2 cellular contexts compared by ENCODE assay signal in genomic region chr17:6413073-6413472, GRCh38.
TF ChIP-seq lines count a peak whose summit lies in the region.

No MANE protein-coding gene starts in this region.

TF ChIP-seq in WTC11, 78 proteins besides CTCF, POLR2A, EP300 and RAD21 (continued from another document):
- TF ChIP-seq E2F4 (CRISPR knock-in tag; IDR thresholded peaks at IDR 0.05; ENCODE audit: borderline replicate concordance, low read depth), result no peak

TF ChIP-seq in HepG2, 621 proteins besides CTCF, POLR2A, EP300 and RAD21 (continued from another document):
- TF ChIP-seq, protein P1, sequence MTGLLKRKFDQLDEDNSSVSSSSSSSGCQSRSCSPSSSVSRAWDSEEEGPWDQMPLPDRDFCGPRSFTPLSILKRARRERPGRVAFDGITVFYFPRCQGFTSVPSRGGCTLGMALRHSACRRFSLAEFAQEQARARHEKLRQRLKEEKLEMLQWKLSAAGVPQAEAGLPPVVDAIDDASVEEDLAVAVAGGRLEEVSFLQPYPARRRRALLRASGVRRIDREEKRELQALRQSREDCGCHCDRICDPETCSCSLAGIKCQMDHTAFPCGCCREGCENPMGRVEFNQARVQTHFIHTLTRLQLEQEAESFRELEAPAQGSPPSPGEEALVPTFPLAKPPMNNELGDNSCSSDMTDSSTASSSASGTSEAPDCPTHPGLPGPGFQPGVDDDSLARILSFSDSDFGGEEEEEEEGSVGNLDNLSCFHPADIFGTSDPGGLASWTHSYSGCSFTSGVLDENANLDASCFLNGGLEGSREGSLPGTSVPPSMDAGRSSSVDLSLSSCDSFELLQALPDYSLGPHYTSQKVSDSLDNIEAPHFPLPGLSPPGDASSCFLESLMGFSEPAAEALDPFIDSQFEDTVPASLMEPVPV (CRISPR knock-in tag; IDR thresholded peaks at IDR 0.05), result no peak
